1 cellular context compared by ENCODE assay signal in genomic region chr12:48943221-48943620, GRCh38.
TF ChIP-seq lines count a peak whose summit lies in the region.

No MANE protein-coding gene starts in this region.

TF ChIP-seq in HepG2, 621 proteins besides CTCF, POLR2A, EP300 and RAD21:
- TF ChIP-seq HIC2 (CRISPR knock-in tag; IDR thresholded peaks at IDR 0.05; ENCODE audit: low read depth), result no peak
- no peak for TF ChIP-seq KLF9 (CRISPR knock-in tag; IDR thresholded peaks at IDR 0.05; ENCODE audit: low read depth)
- TF ChIP-seq ZSCAN30 (CRISPR knock-in tag; IDR thresholded peaks at IDR 0.05), result no peak
- TF ChIP-seq ZNF556 (CRISPR knock-in tag; IDR thresholded peaks at IDR 0.05; ENCODE audit: borderline replicate concordance), result no peak
- TF ChIP-seq AFF4 (CRISPR knock-in tag; IDR thresholded peaks at IDR 0.05), result no peak
- TF ChIP-seq POGZ (CRISPR knock-in tag; IDR thresholded peaks at IDR 0.05), result no peak
- no peak for TF ChIP-seq TSC22D2 (CRISPR knock-in tag; IDR thresholded peaks at IDR 0.05; ENCODE audit: borderline replicate concordance)
- TF ChIP-seq NFIB (CRISPR knock-in tag; IDR thresholded peaks at IDR 0.05; ENCODE audit: borderline replicate concordance), result no peak
- no peak for TF ChIP-seq FOSL1 (CRISPR knock-in tag; IDR thresholded peaks at IDR 0.05; ENCODE audit: borderline replicate concordance)
- no peak for TF ChIP-seq ZNF589 (CRISPR knock-in tag; conservative IDR thresholded peaks at IDR 0.05)
- TF ChIP-seq PRDM15 (CRISPR knock-in tag; IDR thresholded peaks at IDR 0.05), result no peak
- TF ChIP-seq GTF2F1 (IDR thresholded peaks at IDR 0.05; ENCODE audit: low read length), result no peak
- no peak for TF ChIP-seq ZNF7 (CRISPR knock-in tag; IDR thresholded peaks at IDR 0.05)
- TF ChIP-seq ZNF713 (CRISPR knock-in tag; IDR thresholded peaks at IDR 0.05), result no peak
- TF ChIP-seq ZNF839 (CRISPR knock-in tag; IDR thresholded peaks at IDR 0.05; ENCODE audit: borderline replicate concordance), result no peak
- TF ChIP-seq HNF1B (CRISPR knock-in tag; IDR thresholded peaks at IDR 0.05), result no peak
- no peak for TF ChIP-seq ZHX1 (CRISPR knock-in tag; IDR thresholded peaks at IDR 0.05; ENCODE audit: low read depth)
- TF ChIP-seq ZBTB20 (CRISPR knock-in tag; IDR thresholded peaks at IDR 0.05; ENCODE audit: borderline replicate concordance, low read depth), result no peak
